ENCODE assay signal across 26 cellular contexts in genomic region chr12:75827061-75827460, GRCh38.
"Had no signal": no experiment of that assay in that cellular context is flagged by ENCODE, and none has a peak within 500 bp of the region (broad histone marks: within the 10 kb centered on the region; RNA-seq: fewer than 3 reads in every experiment).

No MANE protein-coding gene starts in this region.

- H3K4me1 Mint-ChIP-seq: activated CD4-positive, alpha-beta T cell treated with anti-CD3 and anti-CD28 coated beads, Interleukin-2, amount 10 ng/mL, durations not matched to agents 7 days and 5 days; activated T-helper 17 cell treated with anti-CD3 and anti-CD28 coated beads, Interleukin-2, amount 50 U/mL, for 72 hours; central memory CD8-positive, alpha-beta T cell had no signal

- H3K4me3 Mint-ChIP-seq: activated CD4-positive, alpha-beta memory T cell treated with anti-CD3 and anti-CD28 coated beads, Interleukin-2, amount 10 ng/mL, durations not matched to agents 7 days and 5 days; activated CD4-positive, alpha-beta T cell treated with anti-CD3 and anti-CD28 coated beads, Interleukin-2, amount 10 ng/mL, durations not matched to agents 7 days and 5 days; activated naive CD8-positive, alpha-beta T cell; activated T-cell treated with anti-CD3 and anti-CD28 coated beads, Interleukin-2, amount 50 U/mL, for 4 hours; activated T-helper 17 cell treated with anti-CD3 and anti-CD28 coated beads, Interleukin-2, amount 50 U/mL, for 72 hours; central memory CD8-positive, alpha-beta T cell; effector memory CD8-positive, alpha-beta T cell had no signal

- H3K36me3 ChIP-seq: brain microvascular endothelial cell, esophagus squamous epithelium, gastroesophageal sphincter, heart right ventricle had no signal

- H3K27ac Mint-ChIP-seq: activated CD4-positive, alpha-beta memory T cell treated with anti-CD3 and anti-CD28 coated beads, Interleukin-2, amount 10 ng/mL, durations not matched to agents 7 days and 5 days; activated CD4-positive, alpha-beta T cell treated with anti-CD3 and anti-CD28 coated beads, Interleukin-2, amount 10 ng/mL, durations not matched to agents 7 days and 5 days; activated naive CD8-positive, alpha-beta T cell; activated T-helper 17 cell treated with anti-CD3 and anti-CD28 coated beads, Interleukin-2, amount 50 U/mL, for 72 hours; effector memory CD8-positive, alpha-beta T cell had no signal

- H3K27ac ChIP-seq: brain microvascular endothelial cell, coronary artery, esophagus squamous epithelium, gastroesophageal sphincter, heart right ventricle, hepatocyte had no signal

- ATAC-seq: activated T-cell treated with anti-CD3 and anti-CD28 coated beads, Interleukin-2, amount 50 U/mL, for 4 hours; effector memory CD8-positive, alpha-beta T cell; gastroesophageal sphincter; heart right ventricle had no signal

- H3K4me3 ChIP-seq: coronary artery, esophagus squamous epithelium, gastroesophageal sphincter, heart right ventricle, hepatocyte had no signal

- H2AFZ ChIP-seq: hepatocyte had no signal

- H3K4me2 ChIP-seq: hepatocyte had no signal

- DNase-seq: activated CD4-positive, alpha-beta memory T cell treated with anti-CD3 and anti-CD28 coated beads, Interleukin-2, amount 10 ng/mL, durations not matched to agents 7 days and 5 days; activated CD4-positive, alpha-beta T cell treated with anti-CD3 and anti-CD28 coated beads for 1 hour; activated CD4-positive, alpha-beta T cell treated with anti-CD3 and anti-CD28 coated beads for 4 hours; activated CD4-positive, alpha-beta T cell treated with anti-CD3 and anti-CD28 coated beads, Interleukin-2, amount 10 ng/mL, durations not matched to agents 7 days and 5 days; activated CD4-positive, alpha-beta T cell treated with anti-CD3 and anti-CD28 coated beads, Interleukin-2, amount 50 U/mL, for 4 hours; activated CD4-positive, CD25-positive, alpha-beta regulatory T cell; activated effector memory CD4-positive, alpha-beta T cell treated with Interleukin-2 at 50 U/mL for 16 hours; activated gamma-delta T cell treated with Interleukin-2 at 50 U/mL for 16 hours; activated naive CD4-positive, alpha-beta T cell treated with anti-CD3 and anti-CD28 coated beads, Interleukin-2, amount 50 U/mL, for 16 hours; activated naive CD4-positive, alpha-beta T cell treated with Interleukin-2 at 50 U/mL for 16 hours; activated T-cell treated with anti-CD3 and anti-CD28 coated beads, Interleukin-2, amount 50 U/mL, for 4 hours; amniotic stem cell; anterior cingulate cortex; brain microvascular endothelial cell; dermis blood vessel endothelial cell; effector CD4-positive, alpha-beta T cell; effector memory CD8-positive, alpha-beta T cell; esophagus squamous epithelium; foreskin melanocyte; heart right ventricle had no signal

- H3K9me3 Mint-ChIP-seq: activated CD4-positive, alpha-beta T cell treated with anti-CD3 and anti-CD28 coated beads, Interleukin-2, amount 10 ng/mL, durations not matched to agents 7 days and 5 days; activated T-cell treated with anti-CD3 and anti-CD28 coated beads, Interleukin-2, amount 50 U/mL, for 4 hours; activated T-helper 17 cell treated with anti-CD3 and anti-CD28 coated beads, Interleukin-2, amount 50 U/mL, for 72 hours; central memory CD8-positive, alpha-beta T cell; effector memory CD8-positive, alpha-beta T cell had no signal

- H3K36me3 Mint-ChIP-seq: activated naive CD8-positive, alpha-beta T cell had no signal

- H3K4me1 ChIP-seq: gastroesophageal sphincter had no signal

- H3K9me3 ChIP-seq: esophagus squamous epithelium, gastroesophageal sphincter had no signal

- H3K27me3 Mint-ChIP-seq: activated T-helper 17 cell treated with anti-CD3 and anti-CD28 coated beads, Interleukin-2, amount 50 U/mL, for 72 hours; central memory CD8-positive, alpha-beta T cell had no signal

- H3K27me3 ChIP-seq: brain microvascular endothelial cell, esophagus squamous epithelium, gastroesophageal sphincter, heart right ventricle, hepatocyte had no signal
